8 cellular contexts compared by ENCODE assay signal in genomic region chr12:46217686-46218508, GRCh38. TPM values are rescaled to one million over a fixed set of nuclear protein-coding genes. Genes with fewer than 3 reads are reported as not detected.
DNase-seq lines count a peak whose midpoint lies in the region; ATAC-seq and TF ChIP-seq lines count a peak whose summit lies in the region.

No MANE protein-coding gene starts in this region.

- H3K27me3 ChIP-seq in suprapubic skin (no peaks in the 10 kb centered on the region), endodermal cell (ENCODE audit: control insufficient read depth, insufficient read depth, low read length, poor library complexity, severe bottlenecking) (no peaks in the 10 kb centered on the region)

- peak overlapping the region; percentile 50 for H3K4me3 ChIP-seq in OCI-LY7 (ENCODE audit: low read depth, low read length, poor library complexity, severe bottlenecking)
- no peak overlapping the region for H3K4me3 ChIP-seq in suprapubic skin
- no peak overlapping the region for H3K4me3 ChIP-seq in endodermal cell (ENCODE audit: low read length)

- no peak overlapping the region for H3K9ac ChIP-seq in endodermal cell (ENCODE audit: extremely low read depth, low read length, poor library complexity, severe bottlenecking)

- peaks cover 11% of the 10 kb centered on the region; the same call in 1 of the 2 replicates for H4K20me1 ChIP-seq in OCI-LY7 (ENCODE audit: insufficient read depth, low read length)

- H3K4me2 ChIP-seq in OCI-LY7 (ENCODE audit: low read length): peak overlapping the region; percentile 83

- no peak for TF ChIP-seq EP300 in suprapubic skin (IDR thresholded peaks at IDR 0.05)

- no peak overlapping the region for H2AFZ ChIP-seq in OCI-LY7 (ENCODE audit: low read length)

- peaks cover 75% of the 10 kb centered on the region for H3K4me1 ChIP-seq in OCI-LY7 (ENCODE audit: insufficient read depth, low read length, poor library complexity, severe bottlenecking)
- peaks cover 47% of the 10 kb centered on the region for H3K4me1 ChIP-seq in suprapubic skin
- no peaks in the 10 kb centered on the region for H3K4me1 ChIP-seq in endodermal cell (ENCODE audit: control insufficient read depth, insufficient read depth, low read length)

- intact Hi-C loops in OCI-LY7 (cut with micrococcal nuclease; ENCODE audit: unreplicated experiment): loop anchor here (2.0 kb wide), 2 partner anchors 51 to 107 kb away; partner anchors contain the start of gene SLC38A1

- H3K27me3 Mint-ChIP-seq in endodermal cell (ENCODE audit: insufficient read depth): no peaks in the 10 kb centered on the region

- H3K9me3 ChIP-seq in OCI-LY7 (ENCODE audit: low read length): no peaks in the 10 kb centered on the region
- H3K9me3 ChIP-seq in suprapubic skin: no peaks in the 10 kb centered on the region
- no peaks in the 10 kb centered on the region for H3K9me3 ChIP-seq in endodermal cell (ENCODE audit: control insufficient read depth, low read length)

- TF ChIP-seq CTCF in OCI-LY7 (conservative IDR thresholded peaks at IDR 0.05; ENCODE audit: low read length): no peak
- TF ChIP-seq CTCF in suprapubic skin (IDR thresholded peaks at IDR 0.05): no peak
- TF ChIP-seq CTCF in endodermal cell (conservative IDR thresholded peaks at IDR 0.05): no peak

- TSS peak; percentile 2 for BruUV-seq in OCI-LY7 (replicated peaks; lab: Mats Ljungman, UMichigan)

- peak; percentile 44 for DNase-seq in activated naive CD4-positive, alpha-beta T cell treated with Interleukin-2 at 50 U/mL for 16 hours
- DNase-seq in activated naive CD4-positive, alpha-beta T cell (lab: John Stamatoyannopoulos, UW): no peak
- DNase-seq in OCI-LY7 (ENCODE audit: low spot score) (peak; percentile 89), suprapubic skin (ENCODE audit: low spot score in 2 of 2) (no peak), NCI-H2227 (lab: John Stamatoyannopoulos, UW; ENCODE audit: unreplicated experiment) (no peak), endodermal cell (no peak)
- DNase-seq in central memory CD4-positive, alpha-beta T cell: peak; percentile 82

- H3K36me3 Mint-ChIP-seq in endodermal cell (ENCODE audit: low read depth): peaks cover 62% of the 10 kb centered on the region

- H3K27ac ChIP-seq in OCI-LY7 (ENCODE audit: low read depth, low read length, poor library complexity, severe bottlenecking) (peak overlapping the region; percentile 91), suprapubic skin (peak overlapping the region; percentile 55), endodermal cell (ENCODE audit: low read depth, low read length) (no peak overlapping the region)

- no peak overlapping the region for H3K27ac Mint-ChIP-seq in endodermal cell

- no peaks in the 10 kb centered on the region for H3K9me3 Mint-ChIP-seq in endodermal cell

- H3K9me2 ChIP-seq in OCI-LY7 (ENCODE audit: insufficient read depth, low read length): no peaks in the 10 kb centered on the region

- CTCF ChIA-PET in OCI-LY7 (lab: Charles Lee; ENCODE audit: unreplicated experiment): no interaction called here

- peaks cover 63% of the 10 kb centered on the region for H3K79me2 ChIP-seq in OCI-LY7 (ENCODE audit: insufficient read depth, low read depth, low read length)

- POLR2A ChIA-PET in OCI-LY7 (lab: Charles Lee): interaction anchor here (0.7 to 6.1 kb wide), 13 partner anchors 9 to 169 kb away, joined by 3 to 39 read pairs (median 4); partner anchors contain the start of gene SLC38A1

- peaks cover 96% of the 10 kb centered on the region for H3K36me3 ChIP-seq in OCI-LY7 (ENCODE audit: insufficient read depth, low read length)
- no peaks in the 10 kb centered on the region for H3K36me3 ChIP-seq in suprapubic skin
- peaks cover 80% of the 10 kb centered on the region for H3K36me3 ChIP-seq in endodermal cell (ENCODE audit: control insufficient read depth, insufficient read depth, low read length)

- no peak for TF ChIP-seq POLR2A in suprapubic skin (IDR thresholded peaks at IDR 0.05)

- peaks cover 6% of the 10 kb centered on the region for H3K4me1 Mint-ChIP-seq in endodermal cell

- ATAC-seq in HG02943 (IDR thresholded peaks at IDR 0.05; ENCODE audit: low read depth, unreplicated experiment): peak; percentile 68

- WGBS in suprapubic skin: 76% methylated on average over 9 of the region's 9 CpGs
- WGBS in endodermal cell (ENCODE audit: insufficient coverage in 1 of 2, insufficient read length in 1 of 2), 2 experiments: 94 to 97% methylated on average over 5 to 9 of the region's 9 CpGs

- H3K4me3 Mint-ChIP-seq in endodermal cell: no peak overlapping the region

RNA-seq across cellular contexts. Expression of gene SLC38A1, which starts 50.9 kb away (rescaled TPM):
- total RNA-seq in OCI-LY7 (2014; rRNA removed; shearing (Covaris generic)): 114 and 117 TPM in 2 replicates
- total RNA-seq in OCI-LY7 (2022) (163 and 165 TPM in 2 replicates), suprapubic skin (100 to 1,000 TPM in 3 of 4 donors, 10 to 100 TPM in 1; 96.2 to 110 (median 102) TPM), endodermal cell (100 to 1,000 TPM in 1 of 2 donors, 10 to 100 TPM in 1; 77.7 to 107 TPM)
- polyA plus RNA-seq in endodermal cell (2013, experiment 1 of 2): 101 TPM
- 82.0 TPM for polyA plus RNA-seq in endodermal cell (2013, experiment 2 of 2)

Comparison
In these comparisons a context has a peak if more than half of its experiments do, and no peak if none do; other contexts are left out.
1. DNase-seq: peak in activated naive CD4-positive, alpha-beta T cell treated with Interleukin-2 at 50 U/mL for 16 hours (single experiment), OCI-LY7 (single experiment) and central memory CD4-positive, alpha-beta T cell (single experiment); none in activated naive CD4-positive, alpha-beta T cell (0 of 4), suprapubic skin (0 of 2), NCI-H2227 (single experiment) and endodermal cell (single experiment).